Comparison of ENCODE assay signal across 1 cellular context in the genomic region with DNA sequence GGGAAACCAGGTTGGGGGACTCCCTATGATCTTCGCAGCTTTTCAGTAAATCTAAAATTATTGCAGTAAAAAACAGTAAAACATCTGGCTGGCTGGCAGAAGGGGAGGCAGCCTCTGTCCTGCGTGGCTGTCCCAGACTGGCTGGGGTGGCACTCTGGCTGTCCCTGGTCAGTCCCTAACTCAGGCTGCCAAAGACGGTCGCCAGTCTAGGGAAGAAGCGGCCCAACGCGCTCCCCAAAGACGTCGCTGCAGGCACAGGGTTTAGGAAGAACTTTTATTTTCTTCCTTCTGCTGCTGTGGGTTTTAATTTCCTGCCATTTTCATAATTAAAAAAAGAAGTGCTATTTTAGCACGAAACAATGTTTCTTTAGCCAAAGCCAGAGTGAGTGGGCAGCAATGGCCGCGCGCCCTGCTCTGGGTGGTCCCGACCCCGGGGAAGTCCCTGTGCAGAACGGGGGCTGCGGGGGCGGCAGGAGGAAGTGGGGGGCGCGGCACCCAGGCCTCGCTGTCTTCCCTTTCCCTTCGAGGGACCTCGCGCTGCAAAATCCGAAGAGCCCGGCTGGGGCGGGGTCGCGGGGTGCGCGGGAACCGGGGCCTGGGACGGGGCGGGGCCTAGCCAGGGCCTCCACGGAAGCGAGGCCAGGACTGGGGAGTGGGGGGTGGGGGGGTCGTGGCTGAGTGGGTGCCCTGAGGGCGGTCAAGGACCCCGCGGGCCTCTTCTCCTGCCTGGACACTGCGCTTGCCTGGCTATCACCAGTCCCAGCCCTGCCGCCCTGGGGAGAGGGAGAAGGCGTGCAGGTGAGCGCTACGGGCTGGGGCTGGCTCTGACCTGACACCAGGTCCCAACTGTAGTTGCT.
TF ChIP-seq lines count a peak whose summit lies in the region.

No MANE protein-coding gene starts in this region.

TF ChIP-seq in K562, 482 proteins besides CTCF, POLR2A, EP300 and RAD21 (continued from another document):
- TF ChIP-seq, protein P1, sequence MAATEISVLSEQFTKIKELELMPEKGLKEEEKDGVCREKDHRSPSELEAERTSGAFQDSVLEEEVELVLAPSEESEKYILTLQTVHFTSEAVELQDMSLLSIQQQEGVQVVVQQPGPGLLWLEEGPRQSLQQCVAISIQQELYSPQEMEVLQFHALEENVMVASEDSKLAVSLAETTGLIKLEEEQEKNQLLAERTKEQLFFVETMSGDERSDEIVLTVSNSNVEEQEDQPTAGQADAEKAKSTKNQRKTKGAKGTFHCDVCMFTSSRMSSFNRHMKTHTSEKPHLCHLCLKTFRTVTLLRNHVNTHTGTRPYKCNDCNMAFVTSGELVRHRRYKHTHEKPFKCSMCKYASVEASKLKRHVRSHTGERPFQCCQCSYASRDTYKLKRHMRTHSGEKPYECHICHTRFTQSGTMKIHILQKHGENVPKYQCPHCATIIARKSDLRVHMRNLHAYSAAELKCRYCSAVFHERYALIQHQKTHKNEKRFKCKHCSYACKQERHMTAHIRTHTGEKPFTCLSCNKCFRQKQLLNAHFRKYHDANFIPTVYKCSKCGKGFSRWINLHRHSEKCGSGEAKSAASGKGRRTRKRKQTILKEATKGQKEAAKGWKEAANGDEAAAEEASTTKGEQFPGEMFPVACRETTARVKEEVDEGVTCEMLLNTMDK (IDR thresholded peaks at IDR 0.05; ENCODE audit: borderline replicate concordance, insufficient read depth, low read depth, low read length, poor library complexity, severe bottlenecking): no peak
- no peak for TF ChIP-seq KAT7 (CRISPR knock-in tag; IDR thresholded peaks at IDR 0.05; ENCODE audit: borderline replicate concordance)
- TF ChIP-seq EGR1 (conservative IDR thresholded peaks at IDR 0.05): peak; percentile 49; the same call in 1 of the 2 replicates
- 0 out of 2 replicates have a peak, but pooled peaks have one; percentile 21 for TF ChIP-seq ZFX (CRISPR knock-in tag; IDR thresholded peaks at IDR 0.05)
- TF ChIP-seq, protein P2, sequence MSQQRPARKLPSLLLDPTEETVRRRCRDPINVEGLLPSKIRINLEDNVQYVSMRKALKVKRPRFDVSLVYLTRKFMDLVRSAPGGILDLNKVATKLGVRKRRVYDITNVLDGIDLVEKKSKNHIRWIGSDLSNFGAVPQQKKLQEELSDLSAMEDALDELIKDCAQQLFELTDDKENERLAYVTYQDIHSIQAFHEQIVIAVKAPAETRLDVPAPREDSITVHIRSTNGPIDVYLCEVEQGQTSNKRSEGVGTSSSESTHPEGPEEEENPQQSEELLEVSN (IDR thresholded peaks at IDR 0.05; ENCODE audit: borderline replicate concordance in 1 of 2, extremely low read depth in 1 of 2, insufficient read depth in 1 of 2, insufficient read length in 1 of 2, low read depth in 1 of 2, low read length in 1 of 2, poor library complexity in 1 of 2, severe bottlenecking in 1 of 2): peak in 1 of 2 experiments; percentile 46
- TF ChIP-seq ZNF76 (CRISPR knock-in tag; IDR thresholded peaks at IDR 0.05; ENCODE audit: borderline replicate concordance): no peak
- TF ChIP-seq, protein P3, sequence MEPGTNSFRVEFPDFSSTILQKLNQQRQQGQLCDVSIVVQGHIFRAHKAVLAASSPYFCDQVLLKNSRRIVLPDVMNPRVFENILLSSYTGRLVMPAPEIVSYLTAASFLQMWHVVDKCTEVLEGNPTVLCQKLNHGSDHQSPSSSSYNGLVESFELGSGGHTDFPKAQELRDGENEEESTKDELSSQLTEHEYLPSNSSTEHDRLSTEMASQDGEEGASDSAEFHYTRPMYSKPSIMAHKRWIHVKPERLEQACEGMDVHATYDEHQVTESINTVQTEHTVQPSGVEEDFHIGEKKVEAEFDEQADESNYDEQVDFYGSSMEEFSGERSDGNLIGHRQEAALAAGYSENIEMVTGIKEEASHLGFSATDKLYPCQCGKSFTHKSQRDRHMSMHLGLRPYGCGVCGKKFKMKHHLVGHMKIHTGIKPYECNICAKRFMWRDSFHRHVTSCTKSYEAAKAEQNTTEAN (CRISPR knock-in tag; IDR thresholded peaks at IDR 0.05): no peak
- TF ChIP-seq ZBTB7A (IDR thresholded peaks at IDR 0.05; ENCODE audit: borderline replicate concordance, control insufficient read depth, low read depth, low read length): peak; percentile 52; the same call in 1 of the 2 replicates
- TF ChIP-seq SMARCC2 (IDR thresholded peaks at IDR 0.05; ENCODE audit: low read depth): no peak
- no peak for TF ChIP-seq KDM4B (IDR thresholded peaks at IDR 0.05; ENCODE audit: borderline replicate concordance in 2 of 2, low read depth in 1 of 2)
- no peak for TF ChIP-seq LCOR (CRISPR knock-in tag; IDR thresholded peaks at IDR 0.05)
- TF ChIP-seq, protein P4, sequence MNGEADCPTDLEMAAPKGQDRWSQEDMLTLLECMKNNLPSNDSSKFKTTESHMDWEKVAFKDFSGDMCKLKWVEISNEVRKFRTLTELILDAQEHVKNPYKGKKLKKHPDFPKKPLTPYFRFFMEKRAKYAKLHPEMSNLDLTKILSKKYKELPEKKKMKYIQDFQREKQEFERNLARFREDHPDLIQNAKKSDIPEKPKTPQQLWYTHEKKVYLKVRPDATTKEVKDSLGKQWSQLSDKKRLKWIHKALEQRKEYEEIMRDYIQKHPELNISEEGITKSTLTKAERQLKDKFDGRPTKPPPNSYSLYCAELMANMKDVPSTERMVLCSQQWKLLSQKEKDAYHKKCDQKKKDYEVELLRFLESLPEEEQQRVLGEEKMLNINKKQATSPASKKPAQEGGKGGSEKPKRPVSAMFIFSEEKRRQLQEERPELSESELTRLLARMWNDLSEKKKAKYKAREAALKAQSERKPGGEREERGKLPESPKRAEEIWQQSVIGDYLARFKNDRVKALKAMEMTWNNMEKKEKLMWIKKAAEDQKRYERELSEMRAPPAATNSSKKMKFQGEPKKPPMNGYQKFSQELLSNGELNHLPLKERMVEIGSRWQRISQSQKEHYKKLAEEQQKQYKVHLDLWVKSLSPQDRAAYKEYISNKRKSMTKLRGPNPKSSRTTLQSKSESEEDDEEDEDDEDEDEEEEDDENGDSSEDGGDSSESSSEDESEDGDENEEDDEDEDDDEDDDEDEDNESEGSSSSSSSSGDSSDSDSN (IDR thresholded peaks at IDR 0.05; ENCODE audit: borderline replicate concordance in 1 of 2, low read depth in 2 of 2, low read length in 2 of 2): no peak
- TF ChIP-seq POLR2G (IDR thresholded peaks at IDR 0.05; ENCODE audit: low read depth, low read length): 0 out of 2 replicates have a peak, but pooled peaks have one; percentile 14
TF ChIP-seq in K562: peak in this region for 5.
